15 cellular contexts compared by ENCODE assay signal in the genomic region with DNA sequence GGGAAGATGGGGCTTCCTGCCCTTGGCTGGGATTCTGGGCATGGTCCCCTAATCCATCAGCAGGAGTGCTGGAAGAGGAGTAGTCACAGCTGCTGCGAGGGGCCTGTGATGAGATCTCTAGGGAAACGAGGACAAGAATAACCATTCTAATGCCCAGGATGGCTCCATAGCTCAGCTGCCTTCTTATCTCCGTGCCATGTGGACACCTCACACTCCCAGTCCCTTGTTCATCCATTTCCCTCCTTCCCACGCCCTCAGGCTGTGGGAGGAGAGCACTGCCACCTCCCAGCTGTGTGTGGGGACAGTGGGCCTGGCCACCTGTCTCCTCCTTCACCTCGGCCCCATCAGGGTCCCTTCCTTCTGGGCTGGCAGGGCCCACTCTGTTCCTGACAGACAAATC. TPM values are rescaled to one million over a fixed set of nuclear protein-coding genes. Genes with fewer than 3 reads are reported as not detected.
A peak's percentile ranks its signal among the peaks of the same experiment; 100 is the strongest.
DNase-seq lines count a peak whose midpoint lies in the region; ATAC-seq and TF ChIP-seq lines count a peak whose summit lies in the region.
"Had no signal": no experiment of that assay in that cellular context is flagged by ENCODE, and none has a peak within 500 bp of the region (broad histone marks: within the 10 kb centered on the region; RNA-seq: fewer than 3 reads in every experiment).

No MANE protein-coding gene starts in this region.

- H3K27ac Mint-ChIP-seq in Calu3 (ENCODE audit: unreplicated experiment) (peak overlapping the region; percentile 4), chondrocyte (ENCODE audit: unreplicated experiment) (no peak overlapping the region)

- no TSS peak for BruUV-seq in A673 (replicated peaks; lab: Mats Ljungman, UMichigan)
- BruUV-seq in Calu3 (replicated peaks; lab: Mats Ljungman, UMichigan), result no TSS peak
- no TSS peak for BruUV-seq in mammary epithelial cell (replicated peaks; lab: Mats Ljungman, UMichigan)

- peak; percentile 73 for DNase-seq in A673 (ENCODE audit: low spot score)
- no peak for DNase-seq in Calu3
- no peak for DNase-seq in mammary epithelial cell
- DNase-seq in chondrocyte (ENCODE audit: low spot score), result no peak
- no peak for DNase-seq in NCI-H187 (lab: John Stamatoyannopoulos, UW)
- DNase-seq: activated CD4-positive, alpha-beta T cell treated with anti-CD3 and anti-CD28 coated beads, Interleukin-2, amount 50 U/mL, for 48 hours; activated effector memory CD4-positive, alpha-beta T cell treated with anti-CD3 and anti-CD28 coated beads, Interleukin-2, amount 50 U/mL, for 16 hours; midbrain; NCI-H1092 treated with DMSO at 0.1 percent for 48 hours had no signal

- H3K9me3 ChIP-seq in A673 (ENCODE audit: low read depth, low read length, poor library complexity, severe bottlenecking) (no peaks in the 10 kb centered on the region), mammary epithelial cell (replicated peaks; ENCODE audit: insufficient read depth, low read length) (no peaks in the 10 kb centered on the region), muscle layer of duodenum (ENCODE audit: control insufficient read depth in 1 of 2, low read length in 2 of 2) (no peaks in the 10 kb centered on the region)
- H3K9me3 ChIP-seq: tibial nerve had no signal

- H3K4me3 Mint-ChIP-seq in Calu3 (ENCODE audit: low read depth, unreplicated experiment) (peak overlapping the region; percentile 40), chondrocyte (ENCODE audit: unreplicated experiment) (no peak overlapping the region)

- H3K27me3 ChIP-seq in A673 (replicated peaks; ENCODE audit: insufficient read depth, low read depth, low read length, poor library complexity) (no peaks in the 10 kb centered on the region), mammary epithelial cell (ENCODE audit: insufficient read depth, low read length) (no peaks in the 10 kb centered on the region), muscle layer of duodenum (ENCODE audit: low read depth, low read length) (no peaks in the 10 kb centered on the region)
- H3K27me3 ChIP-seq: tibial nerve had no signal

- H3K4me1 ChIP-seq in A673 (ENCODE audit: insufficient read depth, low read length, poor library complexity, severe bottlenecking), result peaks cover 66% of the 10 kb centered on the region
- H3K4me1 ChIP-seq in mammary epithelial cell (ENCODE audit: insufficient read depth, low read length), result peaks cover 39% of the 10 kb centered on the region
- H3K4me1 ChIP-seq in muscle layer of duodenum (ENCODE audit: control insufficient read depth in 1 of 2, insufficient read depth in 2 of 2, low read length in 2 of 2), result peaks cover 9 to 19% of the 10 kb centered on the region in 2 donors

- dilution Hi-C loops in mammary epithelial cell (cut with HindIII; ENCODE audit: low sequenced_read_pairs), result no loop called here

- H2AFZ ChIP-seq in mammary epithelial cell (ENCODE audit: low read depth, low read length), result peak overlapping the region; percentile 46

- in situ Hi-C loops in mammary epithelial cell (cut with MboI; ENCODE audit: low sequenced_read_pairs in 2 of 2), result loop anchor here (5.0 kb wide), 2 partner anchors 47 to 62 kb away; no protein-coding TSS in a partner anchor

- TF ChIP-seq CTCF in A673 (conservative IDR thresholded peaks at IDR 0.05; ENCODE audit: low read depth, low read length) (no peak), Calu3 (IDR thresholded peaks at IDR 0.05; ENCODE audit: unreplicated experiment) (no peak), mammary epithelial cell (conservative IDR thresholded peaks at IDR 0.05 in 1 of 2, IDR thresholded peaks at IDR 0.05 in 1 of 2; ENCODE audit: extremely low read depth in 1 of 2, insufficient read depth in 1 of 2, low read depth in 1 of 2, low read length in 2 of 2) (no peak), chondrocyte (IDR thresholded peaks at IDR 0.05) (no peak)

- POLR2A ChIA-PET in A673 (lab: Charles Lee; ENCODE audit: low non-redundant PET), result no interaction called here

- no peak overlapping the region for H3K9ac ChIP-seq in mammary epithelial cell (ENCODE audit: insufficient read depth, low read length)

- CTCF ChIA-PET in A673 (lab: Charles Lee) (interaction anchor here (0.5 to 4.1 kb wide), 3 partner anchors 53 to 294 kb away, joined by 4 to 98 read pairs (median 5); no protein-coding TSS in a partner anchor), Calu3 (lab: Charles Lee) (interaction anchor here (2.0 to 4.6 kb wide), 5 partner anchors 15 to 67 kb away, joined by 5 to 268 read pairs (median 16); no protein-coding TSS in a partner anchor), mammary epithelial cell (lab: Charles Lee; ENCODE audit: low non-redundant PET) (interaction anchor here (3.8 kb wide), 1 partner anchor 64 kb away, joined by 45 read pairs; no protein-coding TSS in a partner anchor)

- H3K27ac ChIP-seq in A673 (ENCODE audit: low read depth, low read length, poor library complexity, severe bottlenecking) (peak overlapping the region; percentile 51), mammary epithelial cell (ENCODE audit: insufficient read depth, low read depth, low read length) (no peak overlapping the region), muscle layer of duodenum (ENCODE audit: low read length) (peak overlapping the region; percentile 39)

- 77% methylated on average over 4 of the region's 5 CpGs for WGBS in mammary epithelial cell (ENCODE audit: low coverage, missing lambda C conversion rate)

- no peak for ATAC-seq in GM19455 (IDR thresholded peaks at IDR 0.05; ENCODE audit: unreplicated experiment)
- no peak for ATAC-seq in HG03139 (IDR thresholded peaks at IDR 0.05; ENCODE audit: unreplicated experiment)

- H3K36me3 Mint-ChIP-seq in Calu3 (ENCODE audit: insufficient read depth, unreplicated experiment) (no peaks in the 10 kb centered on the region), chondrocyte (ENCODE audit: low read depth) (no peaks in the 10 kb centered on the region)

- H3K4me2 ChIP-seq in mammary epithelial cell (ENCODE audit: insufficient read depth, low read depth, low read length), result no peak overlapping the region

- H3K36me3 ChIP-seq in A673 (ENCODE audit: insufficient read depth, low read length, poor library complexity, severe bottlenecking), result no peaks in the 10 kb centered on the region
- H3K36me3 ChIP-seq in mammary epithelial cell (ENCODE audit: insufficient read depth, low read length), result no peaks in the 10 kb centered on the region
- no peaks in the 10 kb centered on the region for H3K36me3 ChIP-seq in muscle layer of duodenum (ENCODE audit: control insufficient read depth in 1 of 2, insufficient read depth in 2 of 2, low read length in 2 of 2)
- H3K36me3 ChIP-seq: tibial nerve had no signal

- no peaks in the 10 kb centered on the region for H3K79me2 ChIP-seq in mammary epithelial cell (ENCODE audit: insufficient read depth, low read length)

- H3K9me3 Mint-ChIP-seq in Calu3 (ENCODE audit: low read depth, unreplicated experiment), result no peaks in the 10 kb centered on the region
- H3K9me3 Mint-ChIP-seq in chondrocyte (ENCODE audit: low read depth), result no peaks in the 10 kb centered on the region

- H3K27me3 Mint-ChIP-seq in Calu3 (ENCODE audit: unreplicated experiment) (peaks cover 32% of the 10 kb centered on the region), chondrocyte (ENCODE audit: low read depth) (no peaks in the 10 kb centered on the region)

- H3K4me3 ChIP-seq in A673 (ENCODE audit: low read depth, low read length, poor library complexity, severe bottlenecking), result no peak overlapping the region
- no peak overlapping the region for H3K4me3 ChIP-seq in mammary epithelial cell (replicated peaks in 1 of 3; ENCODE audit: insufficient read depth in 1 of 3, low read depth in 2 of 3, low read length in 3 of 3)
- no peak overlapping the region for H3K4me3 ChIP-seq in muscle layer of duodenum (ENCODE audit: low read depth in 1 of 2, low read length in 2 of 2)
- H3K4me3 ChIP-seq: tibial nerve had no signal

- H4K20me1 ChIP-seq in mammary epithelial cell (ENCODE audit: insufficient read depth, low read length), result no peaks in the 10 kb centered on the region

- intact Hi-C loops in A673 (cut with micrococcal nuclease; ENCODE audit: unreplicated experiment) (loop anchor here (10.0 kb wide), 1 partner anchor 259 kb away; a partner anchor contains a TSS), Calu3 (cut with micrococcal nuclease; ENCODE audit: unreplicated experiment) (no loop called here), mammary epithelial cell (cut with micrococcal nuclease) (no loop called here)

- H3K4me1 Mint-ChIP-seq in Calu3 (ENCODE audit: low read depth, unreplicated experiment) (peaks cover 48% of the 10 kb centered on the region), chondrocyte (ENCODE audit: low read depth) (peaks cover 40% of the 10 kb centered on the region)

RNA-seq across cellular contexts. Expression of a gene that starts 16.1 kb away (rescaled TPM):
- total RNA-seq in A673 (2021), result 40.0 and 46.1 TPM in 2 replicates
- total RNA-seq in Calu3 (2022), result 39.7 and 50.0 TPM in 2 replicates
- 10 to 100 TPM; 20.5 to 34.1 TPM for total RNA-seq in mammary epithelial cell
- 11.4 TPM for polyA plus RNA-seq in mammary epithelial cell
- polyA minus RNA-seq in mammary epithelial cell, result 27.6 TPM
- total RNA-seq in chondrocyte, result 23.4 to 25.6 TPM (median 24.4 TPM) in 3 replicates

RNA-seq across cellular contexts. Expression of a gene that starts 54.7 kb away (rescaled TPM):
- total RNA-seq in A673 (2021), result not detected in 2 replicates
- total RNA-seq in Calu3 (2022), result not detected in 2 replicates
- total RNA-seq in mammary epithelial cell, result not detected
- not detected for polyA plus RNA-seq in mammary epithelial cell
- polyA minus RNA-seq in mammary epithelial cell, result not detected
- not detected in 3 replicates for total RNA-seq in chondrocyte
- total RNA-seq: posterior vena cava, tibial nerve had no signal
- polyA plus RNA-seq: BJ had no signal
